Comparison of ENCODE assay signal across 8 cellular contexts in genomic region chr5:98772415-98773213, GRCh38. TPM values are rescaled to one million over a fixed set of nuclear protein-coding genes. Genes with fewer than 3 reads are reported as not detected.
DNase-seq lines count a peak whose midpoint lies in the region; ATAC-seq and TF ChIP-seq lines count a peak whose summit lies in the region.

No MANE protein-coding gene starts in this region.

- in situ Hi-C loops in brain microvascular endothelial cell (cut with HindIII; ENCODE audit: low pct_ligation_motif_present, low sequenced_read_pairs) (loop anchor here (25.0 kb wide), 1 partner anchor 335 kb away; no protein-coding TSS in a partner anchor), gastrocnemius medialis (cut with MboI; ENCODE audit: low sequenced_read_pairs in 4 of 4) (loop anchor here in 3 of 4 donors (10.0 to 25.0 kb wide), 3 partner anchors 152 to 1585 kb away; partner anchors contain the start of genes CHD1 (in 1 of the 3) and RIOK2 (in 1 of the 3))

- ATAC-seq in GM21360 (IDR thresholded peaks at IDR 0.05; ENCODE audit: unreplicated experiment) (peak; percentile 26), gastrocnemius medialis (peak; percentile 49 to 51), HG02571 (IDR thresholded peaks at IDR 0.05; ENCODE audit: unreplicated experiment) (no peak)

- intact Hi-C loops in gastrocnemius medialis (cut with DNase I; ENCODE audit: low total_unique reads), result loop anchor here (1.0 to 10.0 kb wide), 4 partner anchors 157 to 1968 kb away; partner anchors contain the start of genes CHD1, ERAP1 and RIOK2

- peak; percentile 90 for DNase-seq in BE2C
- peak; percentile 90 for DNase-seq in LoVo (ENCODE audit: low spot score)
- peak; percentile 46 for DNase-seq in T follicular helper cell (ENCODE audit: low read depth)
- no peak for DNase-seq in brain microvascular endothelial cell
- peak; percentile 73 to 79 for DNase-seq in gastrocnemius medialis

- no peak for TF ChIP-seq POLR2A in gastrocnemius medialis (IDR thresholded peaks at IDR 0.05)

- H3K9me3 ChIP-seq in BE2C (no peaks in the 10 kb centered on the region), iPS-20b (ENCODE audit: insufficient read depth, low read depth, low read length) (no peaks in the 10 kb centered on the region), gastrocnemius medialis (no peaks in the 10 kb centered on the region)

- no peak for TF ChIP-seq CTCF in BE2C (IDR thresholded peaks at IDR 0.05; ENCODE audit: low read depth, low read length)
- TF ChIP-seq CTCF in brain microvascular endothelial cell (IDR thresholded peaks at IDR 0.05; ENCODE audit: low read depth, low read length, missing control alignments), result no peak
- peak in 1 of 5 experiments; percentile 4 for TF ChIP-seq CTCF in gastrocnemius medialis (IDR thresholded peaks at IDR 0.05 in 4 of 5, conservative IDR thresholded peaks at IDR 0.05 in 1 of 5)

- H3K36me3 ChIP-seq in BE2C (peaks cover 5% of the 10 kb centered on the region), brain microvascular endothelial cell (replicated peaks) (peaks cover 6% of the 10 kb centered on the region), iPS-20b (ENCODE audit: insufficient read depth, low read depth, low read length) (no peaks in the 10 kb centered on the region; the same call in 1 of the 2 replicates), gastrocnemius medialis (no peaks in the 10 kb centered on the region)

- peak overlapping the region; percentile 85 for H3K27ac ChIP-seq in brain microvascular endothelial cell
- peak overlapping the region; percentile 60 for H3K27ac ChIP-seq in iPS-20b (ENCODE audit: low read length)
- H3K27ac ChIP-seq in gastrocnemius medialis, result peak overlapping the region; percentile 94 to 98 (median 96)

- H3K4me3 ChIP-seq in BE2C (ENCODE audit: low read depth, low read length) (peak overlapping the region; percentile 85), brain microvascular endothelial cell (ENCODE audit: low read depth, low read length) (peak overlapping the region; percentile 82), iPS-20b (ENCODE audit: low read length) (peak overlapping the region; percentile 93), gastrocnemius medialis (peak overlapping the region; percentile 84 to 88 (median 86))

- H3K27me3 ChIP-seq in BE2C, result peaks cover 7% of the 10 kb centered on the region
- no peaks in the 10 kb centered on the region for H3K27me3 ChIP-seq in brain microvascular endothelial cell (replicated peaks)
- H3K27me3 ChIP-seq in iPS-20b (ENCODE audit: insufficient read depth, low read length), result peaks cover 47% of the 10 kb centered on the region
- H3K27me3 ChIP-seq in gastrocnemius medialis, result no peaks in the 10 kb centered on the region

- H3K4me1 ChIP-seq in BE2C (no peaks in the 10 kb centered on the region; the same call in 1 of the 2 replicates), iPS-20b (ENCODE audit: insufficient read depth, low read length) (peaks cover 18% of the 10 kb centered on the region), gastrocnemius medialis (peaks cover 36 to 42% of the 10 kb centered on the region in 2 donors)

- H3K9ac ChIP-seq in iPS-20b (ENCODE audit: low read depth, low read length), result peak overlapping the region; percentile 78; the same call in 1 of the 2 replicates

RNA-seq across cellular contexts. Expression of gene RGMB, which starts 0.8 kb away (rescaled TPM):
- polyA plus RNA-seq in BE2C (2012; ENCODE audit: insufficient read depth, insufficient read length, low read depth), result 37.2 TPM
- 10 to 100 TPM; 11.2 to 57.8 (median 25.9) TPM for total RNA-seq in gastrocnemius medialis
